1 cellular context compared by ENCODE assay signal in genomic region chr11:111737877-111738205, GRCh38.
TF ChIP-seq lines count a peak whose summit lies in the region.

No MANE protein-coding gene starts in this region.

TF ChIP-seq in GM23338, 12 proteins besides CTCF, POLR2A, EP300 and RAD21 (continued from another document):
- TF ChIP-seq EZH2 (IDR thresholded peaks at IDR 0.05; ENCODE audit: low read depth, unreplicated experiment): no peak
- no peak for TF ChIP-seq ETS1 (IDR thresholded peaks at IDR 0.05)
- TF ChIP-seq JUNB (IDR thresholded peaks at IDR 0.05; ENCODE audit: unreplicated experiment): no peak
- no peak for TF ChIP-seq NANOG (IDR thresholded peaks at IDR 0.05; ENCODE audit: borderline replicate concordance)
- TF ChIP-seq ZNF331 (CRISPR knock-in tag; IDR thresholded peaks at IDR 0.05; ENCODE audit: low read depth): no peak
- TF ChIP-seq, protein P1, sequence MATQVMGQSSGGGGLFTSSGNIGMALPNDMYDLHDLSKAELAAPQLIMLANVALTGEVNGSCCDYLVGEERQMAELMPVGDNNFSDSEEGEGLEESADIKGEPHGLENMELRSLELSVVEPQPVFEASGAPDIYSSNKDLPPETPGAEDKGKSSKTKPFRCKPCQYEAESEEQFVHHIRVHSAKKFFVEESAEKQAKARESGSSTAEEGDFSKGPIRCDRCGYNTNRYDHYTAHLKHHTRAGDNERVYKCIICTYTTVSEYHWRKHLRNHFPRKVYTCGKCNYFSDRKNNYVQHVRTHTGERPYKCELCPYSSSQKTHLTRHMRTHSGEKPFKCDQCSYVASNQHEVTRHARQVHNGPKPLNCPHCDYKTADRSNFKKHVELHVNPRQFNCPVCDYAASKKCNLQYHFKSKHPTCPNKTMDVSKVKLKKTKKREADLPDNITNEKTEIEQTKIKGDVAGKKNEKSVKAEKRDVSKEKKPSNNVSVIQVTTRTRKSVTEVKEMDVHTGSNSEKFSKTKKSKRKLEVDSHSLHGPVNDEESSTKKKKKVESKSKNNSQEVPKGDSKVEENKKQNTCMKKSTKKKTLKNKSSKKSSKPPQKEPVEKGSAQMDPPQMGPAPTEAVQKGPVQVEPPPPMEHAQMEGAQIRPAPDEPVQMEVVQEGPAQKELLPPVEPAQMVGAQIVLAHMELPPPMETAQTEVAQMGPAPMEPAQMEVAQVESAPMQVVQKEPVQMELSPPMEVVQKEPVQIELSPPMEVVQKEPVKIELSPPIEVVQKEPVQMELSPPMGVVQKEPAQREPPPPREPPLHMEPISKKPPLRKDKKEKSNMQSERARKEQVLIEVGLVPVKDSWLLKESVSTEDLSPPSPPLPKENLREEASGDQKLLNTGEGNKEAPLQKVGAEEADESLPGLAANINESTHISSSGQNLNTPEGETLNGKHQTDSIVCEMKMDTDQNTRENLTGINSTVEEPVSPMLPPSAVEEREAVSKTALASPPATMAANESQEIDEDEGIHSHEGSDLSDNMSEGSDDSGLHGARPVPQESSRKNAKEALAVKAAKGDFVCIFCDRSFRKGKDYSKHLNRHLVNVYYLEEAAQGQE (IDR thresholded peaks at IDR 0.05; ENCODE audit: unreplicated experiment): no peak
